8 cellular contexts compared by ENCODE assay signal in genomic region chr10:128263891-128264688, GRCh38.
DNase-seq lines count a peak whose midpoint lies in the region; ATAC-seq and TF ChIP-seq lines count a peak whose summit lies in the region.

No MANE protein-coding gene starts in this region.

- no peak overlapping the region for H3K4me3 ChIP-seq in fibroblast of the aortic adventitia (ENCODE audit: low read depth, low read length)

- TF ChIP-seq CTCF in fibroblast of the aortic adventitia (IDR thresholded peaks at IDR 0.05; ENCODE audit: insufficient read depth, low read length) (peak; percentile 44), osteocyte (IDR thresholded peaks at IDR 0.05) (peak; percentile 69)

- no peaks in the 10 kb centered on the region for H3K36me3 Mint-ChIP-seq in osteocyte (ENCODE audit: unreplicated experiment)

- ATAC-seq in HG03378 (IDR thresholded peaks at IDR 0.05; ENCODE audit: unreplicated experiment): no peak
- ATAC-seq in HG03135 (IDR thresholded peaks at IDR 0.05; ENCODE audit: unreplicated experiment): no peak

- no peaks in the 10 kb centered on the region for H3K4me1 Mint-ChIP-seq in osteocyte (ENCODE audit: unreplicated experiment)

- H3K27ac Mint-ChIP-seq in osteocyte (ENCODE audit: unreplicated experiment): no peak overlapping the region

- DNase-seq in DMS153 treated with DMSO at 0.1 percent for 48 hours (lab: John Stamatoyannopoulos, UW; ENCODE audit: unreplicated experiment) (peak; percentile 53), H4 (ENCODE audit: low spot score) (peak; percentile 29), NCI-H526 (lab: John Stamatoyannopoulos, UW) (peak; percentile 34 to 62), activated T-cell treated with anti-CD3 and anti-CD28 coated beads for 48 hours (ENCODE audit: low read depth) (peak; percentile 46), fibroblast of the aortic adventitia (ENCODE audit: low read depth) (peak; percentile 38), osteocyte (ENCODE audit: extremely low spot score, unreplicated experiment) (no peak)

- peaks cover 6% of the 10 kb centered on the region for H3K27me3 Mint-ChIP-seq in osteocyte (ENCODE audit: unreplicated experiment)

- H3K4me3 Mint-ChIP-seq in osteocyte (ENCODE audit: unreplicated experiment): no peak overlapping the region

- no peaks in the 10 kb centered on the region for H3K9me3 Mint-ChIP-seq in osteocyte (ENCODE audit: unreplicated experiment)
